Comparison of ENCODE assay signal across 13 cellular contexts in the genomic region with DNA sequence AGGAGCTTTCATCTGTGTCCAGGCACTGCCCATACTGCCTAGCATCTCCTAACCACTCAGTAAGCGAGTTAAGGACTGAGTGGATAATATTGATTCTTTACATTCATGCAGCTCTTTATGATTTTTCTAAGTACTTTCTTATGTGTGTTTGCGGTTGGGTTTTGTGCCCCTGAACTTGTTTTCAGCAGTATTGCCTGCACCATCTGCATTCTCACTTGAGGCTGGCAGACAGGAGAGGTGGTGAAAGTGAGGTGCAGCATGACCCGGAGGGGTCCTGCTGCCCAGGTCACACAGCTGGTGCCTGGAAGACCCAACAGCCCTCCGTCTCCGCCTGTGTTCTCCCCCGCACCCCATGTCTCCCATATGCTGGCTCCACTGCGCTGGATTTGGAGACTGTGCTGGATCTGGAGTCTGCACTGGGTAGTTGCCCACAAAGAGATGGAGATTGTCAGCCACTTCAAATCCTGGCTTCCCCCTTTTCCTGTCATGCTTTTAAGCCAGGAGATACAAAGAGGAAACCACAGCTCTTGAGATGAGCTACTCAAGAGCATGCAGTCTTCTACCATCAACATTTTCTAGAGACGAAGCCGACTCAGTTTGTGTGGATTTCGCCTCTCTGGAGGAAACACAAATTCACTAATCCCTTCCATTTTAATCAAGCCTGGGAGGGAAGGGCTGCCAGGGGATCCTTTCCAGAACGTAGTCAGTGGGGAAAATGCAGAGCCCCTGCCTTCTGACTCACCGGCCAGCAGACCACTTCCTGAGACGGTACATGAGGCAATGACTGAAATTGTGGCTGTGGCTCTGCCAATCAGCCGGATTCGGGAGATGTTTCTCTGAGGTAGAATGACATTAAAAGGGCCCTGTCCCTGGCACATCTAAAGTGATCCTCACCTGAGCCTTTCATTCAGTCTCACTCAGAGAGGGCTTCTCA.
A peak's percentile ranks its signal among the peaks of the same experiment; 100 is the strongest.
DNase-seq lines count a peak whose midpoint lies in the region; ATAC-seq, FAIRE-seq and TF ChIP-seq lines count a peak whose summit lies in the region.
"Had no signal": no experiment of that assay in that cellular context is flagged by ENCODE, and none has a peak within 500 bp of the region (broad histone marks: within the 10 kb centered on the region; RNA-seq: fewer than 3 reads in every experiment).

No MANE protein-coding gene starts in this region.

- WGBS in pancreas, 2 donors = 78 to 85% methylated on average over 15 of the region's 15 CpGs

- peaks cover 13% of the 10 kb centered on the region for H3K4me1 Mint-ChIP-seq in activated T-cell treated with anti-CD3 and anti-CD28 coated beads, Interleukin-2, amount 50 U/mL, for 72 hours (ENCODE audit: low read depth)

- no peaks in the 10 kb centered on the region for H3K36me3 ChIP-seq in pancreas

- H3K9me3 Mint-ChIP-seq in activated T-cell treated with anti-CD3 and anti-CD28 coated beads, Interleukin-2, amount 50 U/mL, for 72 hours = no peaks in the 10 kb centered on the region

- no peak overlapping the region for H3K4me3 ChIP-seq in pancreas
- H3K4me3 ChIP-seq: A549 had no signal

- H3K27ac ChIP-seq in pancreas = no peak overlapping the region
- H3K27ac ChIP-seq: A549 had no signal

- H3K27ac Mint-ChIP-seq in activated T-cell treated with anti-CD3 and anti-CD28 coated beads, Interleukin-2, amount 50 U/mL, for 72 hours = no peak overlapping the region

- no peaks in the 10 kb centered on the region for H3K27me3 ChIP-seq in pancreas

- intact Hi-C loops in left ventricle myocardium superior (cut with micrococcal nuclease) (no loop called here), pancreas (cut with DNase I) (no loop called here)

- H3K27me3 Mint-ChIP-seq in activated T-cell treated with anti-CD3 and anti-CD28 coated beads, Interleukin-2, amount 50 U/mL, for 72 hours (ENCODE audit: low read depth) = peaks cover 8% of the 10 kb centered on the region

- no peaks in the 10 kb centered on the region for H3K36me3 Mint-ChIP-seq in activated T-cell treated with anti-CD3 and anti-CD28 coated beads, Interleukin-2, amount 50 U/mL, for 72 hours (ENCODE audit: insufficient read depth in 2 of 2)

- ATAC-seq in activated T-cell treated with anti-CD3 and anti-CD28 coated beads, Interleukin-2, amount 50 U/mL, for 72 hours (replicated peaks in 1 of 2) = peak; percentile 81 to 83
- ATAC-seq in left ventricle myocardium superior (peak; percentile 30), pancreas (no peak), HG03025 (IDR thresholded peaks at IDR 0.05; ENCODE audit: low FRiP score, unreplicated experiment) (no peak)
- ATAC-seq: A549 had no signal

- peak overlapping the region in 1 of 2 donors; percentile 10 for H3K4me3 Mint-ChIP-seq in activated T-cell treated with anti-CD3 and anti-CD28 coated beads, Interleukin-2, amount 50 U/mL, for 72 hours

- FAIRE-seq in pancreas (lab: Jason Lieb, UNC) = no peak
- FAIRE-seq: A549 had no signal

- no peaks in the 10 kb centered on the region for H3K9me3 ChIP-seq in pancreas
- H3K9me3 ChIP-seq: A549 had no signal

- no peaks in the 10 kb centered on the region for H3K4me1 ChIP-seq in pancreas
- H3K4me1 ChIP-seq: A549 had no signal

- DNase-seq in activated T-cell treated with anti-CD3 and anti-CD28 coated beads, Interleukin-2, amount 50 U/mL, for 72 hours = peak; percentile 24 to 27
- no peak for DNase-seq in activated T-cell treated with anti-CD3 and anti-CD28 coated beads for 4 hours
- peak; percentile 13 for DNase-seq in SW480 (ENCODE audit: low spot score)
- DNase-seq in left ventricle myocardium superior = peak; percentile 57
- peak; percentile 47 for DNase-seq in stromal cell of bone marrow (ENCODE audit: low read depth)
- no peak for DNase-seq in GM20000 (ENCODE audit: low spot score)
- no peak for DNase-seq in pancreas
- DNase-seq: effector memory CD4-positive, alpha-beta T cell; kidney glomerular epithelial cell; NCI-H1436 treated with DMSO at 0.1 percent for 48 hours; trophoblast cell had no signal

- TF ChIP-seq CTCF in GM20000 (IDR thresholded peaks at IDR 0.05; ENCODE audit: extremely low read depth, missing control alignments) (no peak), pancreas (IDR thresholded peaks at IDR 0.05) (no peak)

Comparison
In these comparisons a context has a peak if more than half of its experiments do, and no peak if none do; other contexts are left out.
1. DNase-seq: peak in activated T-cell treated with anti-CD3 and anti-CD28 coated beads, Interleukin-2, amount 50 U/mL, for 72 hours (2 of 2), SW480 (single experiment), left ventricle myocardium superior (single experiment) and stromal cell of bone marrow (single experiment); none in activated T-cell treated with anti-CD3 and anti-CD28 coated beads for 4 hours (single experiment), GM20000 (single experiment) and pancreas (0 of 6).
2. ATAC-seq: peak in activated T-cell treated with anti-CD3 and anti-CD28 coated beads, Interleukin-2, amount 50 U/mL, for 72 hours (2 of 2) and left ventricle myocardium superior (single experiment); none in pancreas (0 of 4) and HG03025 (single experiment).